1 cellular context compared by ENCODE assay signal in the genomic region with DNA sequence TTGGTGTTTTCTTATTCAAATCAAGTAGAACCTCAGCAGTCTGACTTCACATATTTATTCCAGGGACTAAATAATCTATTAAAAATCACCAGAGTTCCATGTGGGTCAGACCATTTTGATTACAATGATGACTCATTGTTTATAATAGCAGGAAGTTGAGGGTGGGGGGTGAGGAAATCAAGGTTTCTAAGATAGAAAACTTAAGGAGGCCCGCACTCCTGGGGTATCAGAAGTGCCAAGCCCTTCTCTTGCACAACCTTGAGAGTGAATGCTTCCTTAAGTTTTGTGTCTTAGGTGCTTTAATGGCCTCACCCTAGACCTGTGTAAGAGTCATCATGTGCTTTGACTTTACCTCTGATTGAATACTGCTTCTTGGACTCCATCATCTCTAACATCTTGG.
TF ChIP-seq lines count a peak whose summit lies in the region.

No MANE protein-coding gene starts in this region.

TF ChIP-seq in WTC11, 78 proteins besides CTCF, POLR2A, EP300 and RAD21 (continued from another document):
- TF ChIP-seq ZNF532 (CRISPR knock-in tag; IDR thresholded peaks at IDR 0.05; ENCODE audit: borderline replicate concordance) (no peak), RELA (CRISPR knock-in tag; IDR thresholded peaks at IDR 0.05; ENCODE audit: borderline replicate concordance) (no peak), OVOL2 (CRISPR knock-in tag; IDR thresholded peaks at IDR 0.05; ENCODE audit: borderline replicate concordance) (no peak), NR1H2 (CRISPR knock-in tag; IDR thresholded peaks at IDR 0.05) (no peak), CREB1 (CRISPR knock-in tag; IDR thresholded peaks at IDR 0.05) (no peak), ZNF138 (CRISPR knock-in tag; conservative IDR thresholded peaks at IDR 0.05) (no peak)
- TF ChIP-seq, protein P1, sequence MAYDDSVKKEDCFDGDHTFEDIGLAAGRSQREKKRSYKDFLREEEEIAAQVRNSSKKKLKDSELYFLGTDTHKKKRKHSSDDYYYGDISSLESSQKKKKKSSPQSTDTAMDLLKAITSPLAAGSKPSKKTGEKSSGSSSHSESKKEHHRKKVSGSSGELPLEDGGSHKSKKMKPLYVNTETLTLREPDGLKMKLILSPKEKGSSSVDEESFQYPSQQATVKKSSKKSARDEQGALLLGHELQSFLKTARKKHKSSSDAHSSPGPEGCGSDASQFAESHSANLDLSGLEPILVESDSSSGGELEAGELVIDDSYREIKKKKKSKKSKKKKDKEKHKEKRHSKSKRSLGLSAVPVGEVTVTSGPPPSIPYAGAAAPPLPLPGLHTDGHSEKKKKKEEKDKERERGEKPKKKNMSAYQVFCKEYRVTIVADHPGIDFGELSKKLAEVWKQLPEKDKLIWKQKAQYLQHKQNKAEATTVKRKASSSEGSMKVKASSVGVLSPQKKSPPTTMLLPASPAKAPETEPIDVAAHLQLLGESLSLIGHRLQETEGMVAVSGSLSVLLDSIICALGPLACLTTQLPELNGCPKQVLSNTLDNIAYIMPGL (CRISPR knock-in tag; IDR thresholded peaks at IDR 0.05): no peak
- TF ChIP-seq, protein P2, sequence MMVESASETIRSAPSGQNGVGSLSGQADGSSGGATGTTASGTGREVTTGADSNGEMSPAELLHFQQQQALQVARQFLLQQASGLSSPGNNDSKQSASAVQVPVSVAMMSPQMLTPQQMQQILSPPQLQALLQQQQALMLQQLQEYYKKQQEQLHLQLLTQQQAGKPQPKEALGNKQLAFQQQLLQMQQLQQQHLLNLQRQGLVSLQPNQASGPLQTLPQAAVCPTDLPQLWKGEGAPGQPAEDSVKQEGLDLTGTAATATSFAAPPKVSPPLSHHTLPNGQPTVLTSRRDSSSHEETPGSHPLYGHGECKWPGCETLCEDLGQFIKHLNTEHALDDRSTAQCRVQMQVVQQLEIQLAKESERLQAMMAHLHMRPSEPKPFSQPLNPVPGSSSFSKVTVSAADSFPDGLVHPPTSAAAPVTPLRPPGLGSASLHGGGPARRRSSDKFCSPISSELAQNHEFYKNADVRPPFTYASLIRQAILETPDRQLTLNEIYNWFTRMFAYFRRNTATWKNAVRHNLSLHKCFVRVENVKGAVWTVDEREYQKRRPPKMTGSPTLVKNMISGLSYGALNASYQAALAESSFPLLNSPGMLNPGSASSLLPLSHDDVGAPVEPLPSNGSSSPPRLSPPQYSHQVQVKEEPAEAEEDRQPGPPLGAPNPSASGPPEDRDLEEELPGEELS (CRISPR knock-in tag; IDR thresholded peaks at IDR 0.05): no peak
- TF ChIP-seq, protein P3, sequence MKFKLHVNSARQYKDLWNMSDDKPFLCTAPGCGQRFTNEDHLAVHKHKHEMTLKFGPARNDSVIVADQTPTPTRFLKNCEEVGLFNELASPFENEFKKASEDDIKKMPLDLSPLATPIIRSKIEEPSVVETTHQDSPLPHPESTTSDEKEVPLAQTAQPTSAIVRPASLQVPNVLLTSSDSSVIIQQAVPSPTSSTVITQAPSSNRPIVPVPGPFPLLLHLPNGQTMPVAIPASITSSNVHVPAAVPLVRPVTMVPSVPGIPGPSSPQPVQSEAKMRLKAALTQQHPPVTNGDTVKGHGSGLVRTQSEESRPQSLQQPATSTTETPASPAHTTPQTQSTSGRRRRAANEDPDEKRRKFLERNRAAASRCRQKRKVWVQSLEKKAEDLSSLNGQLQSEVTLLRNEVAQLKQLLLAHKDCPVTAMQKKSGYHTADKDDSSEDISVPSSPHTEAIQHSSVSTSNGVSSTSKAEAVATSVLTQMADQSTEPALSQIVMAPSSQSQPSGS (CRISPR knock-in tag; IDR thresholded peaks at IDR 0.05; ENCODE audit: borderline replicate concordance, low read depth): no peak
TF ChIP-seq in WTC11: peak in this region for 0.
